ENCODE assay signal across 12 cellular contexts in genomic region chr10:26474062-26474461, GRCh38. TPM values are rescaled to one million over a fixed set of nuclear protein-coding genes. Genes with fewer than 3 reads are reported as not detected.
DNase-seq lines count a peak whose midpoint lies in the region; ATAC-seq and TF ChIP-seq lines count a peak whose summit lies in the region.
"Had no signal": no experiment of that assay in that cellular context is flagged by ENCODE, and none has a peak within 500 bp of the region (broad histone marks: within the 10 kb centered on the region; RNA-seq: fewer than 3 reads in every experiment).

No MANE protein-coding gene starts in this region.

- H3K9me3 Mint-ChIP-seq in activated naive CD4-positive, alpha-beta T cell treated with anti-CD3 and anti-CD28 coated beads, Interleukin-2, amount 50 U/mL, for 24 hours: no peaks in the 10 kb centered on the region
- H3K9me3 Mint-ChIP-seq in activated CD8-positive, alpha-beta T cell treated with anti-CD3 and anti-CD28 coated beads for 36 hours: peaks cover 3% of the 10 kb centered on the region
- H3K9me3 Mint-ChIP-seq: nephron had no signal

- CTCF ChIA-PET in activated CD8-positive, alpha-beta T cell treated with anti-CD3 and anti-CD28 coated beads for 36 hours (lab: Charles Lee): interaction anchor here (1.0 kb wide), 2 partner anchors 18 to 32 kb away, joined by 3 to 4 read pairs; no protein-coding TSS in a partner anchor

- no peaks in the 10 kb centered on the region for H3K27me3 ChIP-seq in left ventricle myocardium inferior (ENCODE audit: low read depth)

- no peaks in the 10 kb centered on the region for H3K27me3 Mint-ChIP-seq in activated naive CD4-positive, alpha-beta T cell treated with anti-CD3 and anti-CD28 coated beads, Interleukin-2, amount 50 U/mL, for 24 hours
- H3K27me3 Mint-ChIP-seq in activated CD8-positive, alpha-beta T cell treated with anti-CD3 and anti-CD28 coated beads for 36 hours: no peaks in the 10 kb centered on the region

- H3K4me3 Mint-ChIP-seq in activated naive CD4-positive, alpha-beta T cell treated with anti-CD3 and anti-CD28 coated beads, Interleukin-2, amount 50 U/mL, for 24 hours: peak overlapping the region; percentile 15
- peak overlapping the region; percentile 28 for H3K4me3 Mint-ChIP-seq in activated CD8-positive, alpha-beta T cell treated with anti-CD3 and anti-CD28 coated beads for 36 hours
- H3K4me3 Mint-ChIP-seq: nephron had no signal

- peaks cover 25% of the 10 kb centered on the region for H3K36me3 Mint-ChIP-seq in activated naive CD4-positive, alpha-beta T cell treated with anti-CD3 and anti-CD28 coated beads, Interleukin-2, amount 50 U/mL, for 24 hours
- H3K36me3 Mint-ChIP-seq in activated CD8-positive, alpha-beta T cell treated with anti-CD3 and anti-CD28 coated beads for 36 hours (ENCODE audit: low read depth): peaks cover 57% of the 10 kb centered on the region

- DNase-seq in activated naive CD4-positive, alpha-beta T cell treated with Interleukin-2 at 50 U/mL for 16 hours: no peak
- no peak for DNase-seq in activated CD8-positive, alpha-beta T cell treated with anti-CD3 and anti-CD28 coated beads for 36 hours
- DNase-seq in left ventricle myocardium inferior (no peak), OCI-M2 (lab: John Stamatoyannopoulos, UW; ENCODE audit: unreplicated experiment) (no peak)
- DNase-seq: GF-D8, NCI-H2171 treated with DMSO at 0.1 percent for 48 hours, PC-3 had no signal

- no peak overlapping the region for H3K4me3 ChIP-seq in left ventricle myocardium inferior

- no peaks in the 10 kb centered on the region for H3K4me1 ChIP-seq in left ventricle myocardium inferior

- intact Hi-C loops in activated CD8-positive, alpha-beta T cell treated with anti-CD3 and anti-CD28 coated beads for 36 hours (cut with micrococcal nuclease): no loop called here
- intact Hi-C loops in left ventricle myocardium inferior (cut with micrococcal nuclease): no loop called here

- no peaks in the 10 kb centered on the region for H3K36me3 ChIP-seq in left ventricle myocardium inferior

- H3K27ac Mint-ChIP-seq in activated naive CD4-positive, alpha-beta T cell treated with anti-CD3 and anti-CD28 coated beads, Interleukin-2, amount 50 U/mL, for 24 hours: peak overlapping the region; percentile 99
- H3K27ac Mint-ChIP-seq in activated CD8-positive, alpha-beta T cell treated with anti-CD3 and anti-CD28 coated beads for 36 hours: peak overlapping the region; percentile 92
- H3K27ac Mint-ChIP-seq: nephron had no signal

- peak overlapping the region; percentile 16 for H3K27ac ChIP-seq in left ventricle myocardium inferior (replicated peaks)

- H3K4me1 Mint-ChIP-seq in activated naive CD4-positive, alpha-beta T cell treated with anti-CD3 and anti-CD28 coated beads, Interleukin-2, amount 50 U/mL, for 24 hours: peaks cover 84% of the 10 kb centered on the region
- H3K4me1 Mint-ChIP-seq in activated CD8-positive, alpha-beta T cell treated with anti-CD3 and anti-CD28 coated beads for 36 hours (ENCODE audit: low read depth): peaks cover 81% of the 10 kb centered on the region
- H3K4me1 Mint-ChIP-seq: nephron had no signal

- ATAC-seq in activated CD8-positive, alpha-beta T cell treated with anti-CD3 and anti-CD28 coated beads for 36 hours: peak; percentile 11
- ATAC-seq in GM21529 (IDR thresholded peaks at IDR 0.05; ENCODE audit: unreplicated experiment): no peak
- no peak for ATAC-seq in esophagus mucosa
- no peak for ATAC-seq in GM19463 (IDR thresholded peaks at IDR 0.05; ENCODE audit: unreplicated experiment)
- ATAC-seq: PC-3 had no signal

- TF ChIP-seq CTCF in activated CD8-positive, alpha-beta T cell treated with anti-CD3 and anti-CD28 coated beads for 36 hours (IDR thresholded peaks at IDR 0.05): no peak
- no peak for TF ChIP-seq CTCF in left ventricle myocardium inferior (IDR thresholded peaks at IDR 0.05; ENCODE audit: borderline replicate concordance)

- no peaks in the 10 kb centered on the region for H3K9me3 ChIP-seq in left ventricle myocardium inferior (replicated peaks)

- POLR2A ChIA-PET in activated CD8-positive, alpha-beta T cell treated with anti-CD3 and anti-CD28 coated beads for 36 hours (lab: Charles Lee): interaction anchor here (0.8 to 1.4 kb wide), 3 partner anchors 10 to 43 kb away, joined by 3 to 7 read pairs (median 4); no protein-coding TSS in a partner anchor

RNA-seq across cellular contexts. Expression of gene APBB1IP, which starts 35.9 kb away (rescaled TPM):
- total RNA-seq in activated CD8-positive, alpha-beta T cell treated with anti-CD3 and anti-CD28 coated beads for 36 hours: 10 to 100 TPM; 61.9 to 64.8 TPM
- total RNA-seq in left ventricle myocardium inferior (2.6 TPM), esophagus mucosa (1.4 TPM)
- total RNA-seq: PC-3 had no signal

Comparison
In these comparisons a context has a peak if more than half of its experiments do, and no peak if none do; other contexts are left out.
1. RNA of gene APBB1IP, which starts 35.9 kb away (total RNA-seq): 61.9 to 64.8 TPM in activated CD8-positive, alpha-beta T cell treated with anti-CD3 and anti-CD28 coated beads for 36 hours; 2.6 TPM in left ventricle myocardium inferior (single experiment) and 1.4 TPM in esophagus mucosa (single experiment); every median in the first group is over 10 times any median in the second.